1 cellular context compared by ENCODE assay signal in genomic region chr7:75796420-75796819, GRCh38.
TF ChIP-seq lines count a peak whose summit lies in the region.

No MANE protein-coding gene starts in this region.

TF ChIP-seq in H1, 55 proteins besides CTCF, POLR2A, EP300 and RAD21:
- TF ChIP-seq MAFK (IDR thresholded peaks at IDR 0.05; ENCODE audit: low read depth, low read length) = no peak
- TF ChIP-seq CHD2 (IDR thresholded peaks at IDR 0.05; ENCODE audit: low read length) = no peak
- no peak for TF ChIP-seq ASH2L (IDR thresholded peaks at IDR 0.05; ENCODE audit: low read length)
- no peak for TF ChIP-seq SAP30 (IDR thresholded peaks at IDR 0.05; ENCODE audit: insufficient read depth, insufficient replicate concordance, low read length)
- no peak for TF ChIP-seq SP1 (IDR thresholded peaks at IDR 0.05; ENCODE audit: low read depth, low read length)
- TF ChIP-seq TAF7 (optimal IDR thresholded peaks at IDR 0.05; ENCODE audit: borderline replicate concordance, low read depth, low read length) = no peak
- no peak for TF ChIP-seq POU5F1 (IDR thresholded peaks at IDR 0.05; ENCODE audit: low read depth, low read length)
- TF ChIP-seq NRF1 (IDR thresholded peaks at IDR 0.05; ENCODE audit: low read depth, low read length) = no peak
- TF ChIP-seq KDM5A (IDR thresholded peaks at IDR 0.05; ENCODE audit: low read length) = no peak
- no peak for TF ChIP-seq TCF12 (IDR thresholded peaks at IDR 0.05; ENCODE audit: low read depth, low read length)
- no peak for TF ChIP-seq ZNF274 (IDR thresholded peaks at IDR 0.05; ENCODE audit: borderline replicate concordance, extremely low read depth, low read length)
- TF ChIP-seq PHF8 (conservative IDR thresholded peaks at IDR 0.05; ENCODE audit: low read depth, low read length) = no peak
- TF ChIP-seq CHD1 (IDR thresholded peaks at IDR 0.05; ENCODE audit: low read depth, low read length) = no peak
- no peak for TF ChIP-seq KDM4A (IDR thresholded peaks at IDR 0.05; ENCODE audit: low read depth, low read length, severe bottlenecking)
- no peak for TF ChIP-seq RNF2 (IDR thresholded peaks at IDR 0.05; ENCODE audit: borderline replicate concordance, low read depth, low read length, missing control alignments, poor library complexity, severe bottlenecking)
- TF ChIP-seq SUZ12 (IDR thresholded peaks at IDR 0.05; ENCODE audit: low read length) = no peak
- TF ChIP-seq JUND (IDR thresholded peaks at IDR 0.05; ENCODE audit: low read length) = no peak
- TF ChIP-seq TEAD4 (IDR thresholded peaks at IDR 0.05; ENCODE audit: low read depth, low read length) = no peak
- no peak for TF ChIP-seq ATF2 (IDR thresholded peaks at IDR 0.05; ENCODE audit: low read length)
- TF ChIP-seq SP4 (IDR thresholded peaks at IDR 0.05; ENCODE audit: low read length) = no peak
